In genomic region chr2:44789971-44790721, GRCh38 we compare ENCODE assay signal across 1 cellular context.
A peak's percentile ranks its signal among the peaks of the same experiment; 100 is the strongest.
TF ChIP-seq lines count a peak whose summit lies in the region.

No MANE protein-coding gene starts in this region.

TF ChIP-seq in H1, 55 proteins besides CTCF, POLR2A, EP300 and RAD21 (continued from another document):
- TF ChIP-seq CHD7 (IDR thresholded peaks at IDR 0.05; ENCODE audit: insufficient replicate concordance, low read length) (peak; percentile 89), CEBPB (IDR thresholded peaks at IDR 0.05; ENCODE audit: low read depth, low read length) (no peak), SP4 (IDR thresholded peaks at IDR 0.05; ENCODE audit: low read length) (peak; percentile 65; the same call in 1 of the 2 replicates), CHD2 (IDR thresholded peaks at IDR 0.05; ENCODE audit: low read length) (peak; percentile 41; the same call in 1 of the 2 replicates), TBP (IDR thresholded peaks at IDR 0.05; ENCODE audit: low read depth, low read length) (0 out of 2 replicates have a peak, but pooled peaks have one; percentile 14), FOSL1 (IDR thresholded peaks at IDR 0.05; ENCODE audit: insufficient read depth, low read depth, low read length) (no peak), GABPA (IDR thresholded peaks at IDR 0.05; ENCODE audit: borderline replicate concordance, insufficient read depth, low read length) (no peak), SUZ12 (IDR thresholded peaks at IDR 0.05; ENCODE audit: low read length) (no peak), EZH2 (IDR thresholded peaks at IDR 0.05; ENCODE audit: low read depth, low read length, severe bottlenecking) (no peak), TAF7 (optimal IDR thresholded peaks at IDR 0.05; ENCODE audit: borderline replicate concordance, low read depth, low read length) (peak; percentile 11), TEAD4 (IDR thresholded peaks at IDR 0.05; ENCODE audit: low read depth, low read length) (peak; percentile 69), SRF (IDR thresholded peaks at IDR 0.05; ENCODE audit: low read depth, low read length) (no peak), RBBP5 (IDR thresholded peaks at IDR 0.05; ENCODE audit: borderline replicate concordance, low read depth, low read length) (no peak; the same call in 1 of the 2 replicates), ATF2 (IDR thresholded peaks at IDR 0.05; ENCODE audit: low read length) (peak; percentile 85; the same call in 1 of the 2 replicates)
TF ChIP-seq in H1: peak in this region for 16.
